ENCODE assay signal across 15 cellular contexts in the genomic region with DNA sequence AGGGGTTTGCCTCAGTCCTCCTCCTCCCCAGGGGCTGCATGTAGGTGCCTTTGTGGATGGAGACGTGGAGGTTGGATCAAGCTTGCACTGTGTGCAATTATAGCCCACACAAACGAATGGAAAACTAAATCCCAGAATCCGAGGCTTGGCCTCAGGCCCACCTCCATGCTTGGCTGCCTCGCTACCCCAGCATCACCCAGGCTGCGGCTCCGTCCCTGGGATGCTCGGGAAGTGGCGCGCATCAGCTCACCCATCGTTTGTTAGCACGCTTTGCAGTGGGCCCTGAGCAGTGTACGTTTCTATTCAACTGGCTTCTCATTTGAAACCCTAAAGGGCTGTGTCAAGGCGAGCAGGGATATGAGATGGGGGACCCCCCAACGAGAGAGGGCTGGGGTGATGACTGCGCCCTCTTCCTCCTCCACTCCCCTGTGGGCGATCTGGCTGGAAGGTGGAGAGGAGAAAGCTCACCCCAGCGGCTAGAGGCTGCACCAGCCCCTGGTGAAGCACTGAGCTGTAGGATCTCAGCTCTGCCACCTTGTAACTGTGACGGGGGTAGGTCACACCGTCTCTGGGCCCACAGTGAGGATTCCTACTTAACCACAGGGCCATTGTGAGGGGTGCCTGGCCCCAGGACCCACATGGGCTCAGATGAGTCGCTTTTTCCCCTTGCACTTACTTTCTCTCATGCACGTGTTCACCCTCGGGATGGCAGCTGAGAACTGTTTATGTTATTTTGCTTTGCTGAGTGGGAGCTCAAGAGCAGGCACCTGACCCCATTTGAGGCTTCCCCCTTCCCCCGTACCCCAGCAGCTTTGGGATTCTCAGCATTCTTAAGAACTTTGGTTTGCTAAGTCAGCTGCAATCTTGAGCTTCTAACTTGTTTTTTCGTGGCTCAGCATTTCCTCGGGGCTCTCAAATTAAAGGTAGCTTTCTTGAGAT. TPM values are rescaled to one million over a fixed set of nuclear protein-coding genes. Genes with fewer than 3 reads are reported as not detected.
DNase-seq lines count a peak whose midpoint lies in the region; ATAC-seq, FAIRE-seq and TF ChIP-seq lines count a peak whose summit lies in the region.
"Had no signal": no experiment of that assay in that cellular context is flagged by ENCODE, and none has a peak within 500 bp of the region (broad histone marks: within the 10 kb centered on the region; RNA-seq: fewer than 3 reads in every experiment).

No MANE protein-coding gene starts in this region.

- H3K27me3 ChIP-seq in right atrium auricular region (no peaks in the 10 kb centered on the region), mesenchymal stem cell (ENCODE audit: control insufficient read depth in 1 of 2, insufficient read depth in 1 of 2, low read length in 2 of 2) (no peaks in the 10 kb centered on the region), upper lobe of right lung (no peaks in the 10 kb centered on the region)
- H3K27me3 ChIP-seq: tibial artery had no signal

- H3K9me3 ChIP-seq in right atrium auricular region, result peaks cover 0 to 16% of the 10 kb centered on the region in 2 donors
- H3K9me3 ChIP-seq in mesenchymal stem cell (ENCODE audit: control insufficient read depth, low read length), result peaks cover 13% of the 10 kb centered on the region
- H3K9me3 ChIP-seq in upper lobe of right lung, result no peaks in the 10 kb centered on the region
- no peaks in the 10 kb centered on the region for H3K9me3 ChIP-seq in kidney (ENCODE audit: control insufficient read depth in 1 of 2, low read length in 2 of 2)

- FAIRE-seq in kidney (lab: Jason Lieb, UNC), result no peak
- FAIRE-seq: G401.6 had no signal

- H3K14ac ChIP-seq in mesenchymal stem cell (ENCODE audit: low read length in 2 of 2), result no peak overlapping the region

- WGBS in mesenchymal stem cell, result 73% methylated on average over 24 of the region's 25 CpGs

- H2BK5ac ChIP-seq in mesenchymal stem cell (ENCODE audit: low read depth, low read length, poor library complexity, severe bottlenecking), result no peak overlapping the region

- intact Hi-C loops in Right ventricle myocardium superior (cut with DNase I), result no loop called here
- intact Hi-C loops in upper lobe of right lung (cut with DNase I), result no loop called here
- intact Hi-C loops in kidney (cut with DNase I), result no loop called here

- H2BK12ac ChIP-seq in mesenchymal stem cell (ENCODE audit: low read length in 2 of 2), result peak overlapping the region in 1 of 2 experiments; percentile 29

- no peak overlapping the region for H2BK15ac ChIP-seq in mesenchymal stem cell (ENCODE audit: low read depth, poor library complexity, severe bottlenecking)

- H3K4me3 ChIP-seq in right atrium auricular region, result no peak overlapping the region
- H3K4me3 ChIP-seq in mesenchymal stem cell (ENCODE audit: insufficient read depth in 1 of 2, low read depth in 1 of 2, low read length in 2 of 2), result no peak overlapping the region
- no peak overlapping the region for H3K4me3 ChIP-seq in upper lobe of right lung
- no peak overlapping the region for H3K4me3 ChIP-seq in kidney (ENCODE audit: low read length in 2 of 2)
- H3K4me3 ChIP-seq: coronary artery, tibial artery had no signal

- H3K23ac ChIP-seq in mesenchymal stem cell (ENCODE audit: low read length in 2 of 2), result no peak overlapping the region

- no peak overlapping the region for H3K9ac ChIP-seq in mesenchymal stem cell (ENCODE audit: low read length)
- H3K9ac ChIP-seq in kidney (ENCODE audit: low read length in 2 of 2), result no peak overlapping the region

- DNase-seq in Right ventricle myocardium superior (no peak), right atrium auricular region (ENCODE audit: low spot score) (no peak), fibroblast of peridontal ligament (ENCODE audit: extremely low read depth) (peak; percentile 47), mesenchymal stem cell (peak; percentile 77), upper lobe of right lung (no peak), activated gamma-delta T cell (lab: John Stamatoyannopoulos, UW) (no peak), kidney (no peak)
- DNase-seq: hypothalamus, NCI-H1417 had no signal

- TF ChIP-seq CTCF in right atrium auricular region (IDR thresholded peaks at IDR 0.05) (no peak), upper lobe of right lung (IDR thresholded peaks at IDR 0.05) (no peak), kidney (IDR thresholded peaks at IDR 0.05; ENCODE audit: borderline replicate concordance, extremely low read depth, insufficient read depth) (no peak)

- no peak overlapping the region for H2AFZ ChIP-seq in mesenchymal stem cell (ENCODE audit: low read depth, low read length)

- peak overlapping the region; percentile 28 for H4K91ac ChIP-seq in mesenchymal stem cell (ENCODE audit: low read length)

- H3K36me3 ChIP-seq in right atrium auricular region (peaks cover 39% of the 10 kb centered on the region), mesenchymal stem cell (ENCODE audit: control insufficient read depth in 1 of 2, insufficient read depth in 2 of 2, low read depth in 1 of 2, low read length in 2 of 2) (peaks cover 10 to 23% of the 10 kb centered on the region in 2 experiments), upper lobe of right lung (peaks cover 21% of the 10 kb centered on the region), kidney (ENCODE audit: control insufficient read depth in 1 of 2, insufficient read depth in 2 of 2, low read length in 2 of 2) (peaks cover 7 to 9% of the 10 kb centered on the region in 2 donors)

- ATAC-seq in Right ventricle myocardium superior (ENCODE audit: poor library complexity), result peak; percentile 19
- ATAC-seq in upper lobe of right lung, result peak; percentile 50
- ATAC-seq in GM19463 (IDR thresholded peaks at IDR 0.05; ENCODE audit: unreplicated experiment), result no peak

- no peaks in the 10 kb centered on the region for H3K4me1 ChIP-seq in right atrium auricular region
- peaks cover 13% of the 10 kb centered on the region for H3K4me1 ChIP-seq in mesenchymal stem cell (ENCODE audit: control insufficient read depth, insufficient read depth, low read depth, low read length)
- H3K4me1 ChIP-seq in upper lobe of right lung, result no peaks in the 10 kb centered on the region
- H3K4me1 ChIP-seq in kidney (ENCODE audit: control insufficient read depth in 1 of 2, insufficient read depth in 1 of 2, low read depth in 1 of 2, low read length in 2 of 2), result peaks cover 0 to 2% of the 10 kb centered on the region in 2 donors
- H3K4me1 ChIP-seq: tibial artery had no signal

- H2BK120ac ChIP-seq in mesenchymal stem cell (ENCODE audit: low read depth, low read length), result no peak overlapping the region

- H3K79me1 ChIP-seq in mesenchymal stem cell (replicated peaks; ENCODE audit: low read length, poor library complexity, severe bottlenecking), result no peaks in the 10 kb centered on the region

- peak overlapping the region; percentile 13 for H2AK5ac ChIP-seq in mesenchymal stem cell (ENCODE audit: low read length, severe bottlenecking)

- peak overlapping the region; percentile 34 to 81 for H3K18ac ChIP-seq in mesenchymal stem cell (ENCODE audit: low read depth in 1 of 2, low read length in 2 of 2)

- peak overlapping the region in 1 of 2 experiments; percentile 67 for H3K4ac ChIP-seq in mesenchymal stem cell (ENCODE audit: low read depth in 1 of 2, low read length in 2 of 2)

- no peak overlapping the region for H4K8ac ChIP-seq in mesenchymal stem cell (ENCODE audit: low read length)

- H3K27ac ChIP-seq in right atrium auricular region (no peak overlapping the region), mesenchymal stem cell (ENCODE audit: low read length, poor library complexity, severe bottlenecking) (peak overlapping the region; percentile 13), upper lobe of right lung (no peak overlapping the region), kidney (ENCODE audit: low read depth in 2 of 2, low read length in 2 of 2) (no peak overlapping the region)
- H3K27ac ChIP-seq: coronary artery, HL-60, tibial artery, VCaP had no signal

- H3K4me2 ChIP-seq in mesenchymal stem cell (ENCODE audit: low read length, poor library complexity, severe bottlenecking), result no peak overlapping the region

RNA-seq across cellular contexts. Expression of gene BTBD16, which starts 12.7 kb away (rescaled TPM):
- total RNA-seq in Right ventricle myocardium superior (not detected), right atrium auricular region (not detected), upper lobe of right lung (0.35 TPM), kidney (1.2 TPM)
- polyA plus RNA-seq in mesenchymal stem cell (2013, experiment 1 of 2), result not detected
- polyA plus RNA-seq in mesenchymal stem cell (2013, experiment 2 of 2), result not detected
- polyA plus RNA-seq in kidney (ENCODE audit: insufficient read depth, low read depth, low replicate concordance), result 0.34 TPM

Comparison
In these comparisons a context has a peak if more than half of its experiments do, and no peak if none do; other contexts are left out.
1. DNase-seq: peak in fibroblast of peridontal ligament (single experiment) and mesenchymal stem cell (single experiment); none in Right ventricle myocardium superior (single experiment), right atrium auricular region (single experiment), upper lobe of right lung (single experiment), activated gamma-delta T cell (single experiment) and kidney (single experiment).